ENCODE assay signal across 24 cellular contexts in genomic region chr4:1446502-1447153, GRCh38. TPM values are rescaled to one million over a fixed set of nuclear protein-coding genes. Genes with fewer than 3 reads are reported as not detected.
DNase-seq lines count a peak whose midpoint lies in the region; ATAC-seq and TF ChIP-seq lines count a peak whose summit lies in the region.
"Had no signal": no experiment of that assay in that cellular context is flagged by ENCODE, and none has a peak within 500 bp of the region (broad histone marks: within the 10 kb centered on the region; RNA-seq: fewer than 3 reads in every experiment).

No MANE protein-coding gene starts in this region.

- H3K9me3 Mint-ChIP-seq in chondrocyte (ENCODE audit: low read depth), result no peaks in the 10 kb centered on the region
- H3K9me3 Mint-ChIP-seq: CD4-positive, alpha-beta T cell; GM23338 had no signal

- H3K4me3 ChIP-seq in right atrium auricular region (no peak overlapping the region), osteoblast (ENCODE audit: insufficient read depth, low read length) (no peak overlapping the region)
- H3K4me3 ChIP-seq: BLaER1, GM23338 had no signal

- H3K36me3 ChIP-seq in right atrium auricular region (no peaks in the 10 kb centered on the region), osteoblast (ENCODE audit: insufficient read depth, low read length) (no peaks in the 10 kb centered on the region)
- H3K36me3 ChIP-seq: BLaER1 had no signal

- no peak for ATAC-seq in Right ventricle myocardium superior (ENCODE audit: poor library complexity)
- ATAC-seq in HG03571 (IDR thresholded peaks at IDR 0.05; ENCODE audit: unreplicated experiment), result no peak
- ATAC-seq: GM23338, HCT116 had no signal

- H4K20me1 ChIP-seq in osteoblast (ENCODE audit: insufficient read depth, low read length), result no peaks in the 10 kb centered on the region
- H4K20me1 ChIP-seq: BLaER1 had no signal

- intact Hi-C loops in Right ventricle myocardium superior (cut with DNase I), result no loop called here

- H3K4me1 ChIP-seq in right atrium auricular region (no peaks in the 10 kb centered on the region), osteoblast (ENCODE audit: insufficient read depth, low read length) (no peaks in the 10 kb centered on the region)
- H3K4me1 ChIP-seq: Caco-2 had no signal

- no peak overlapping the region for H2AFZ ChIP-seq in osteoblast (ENCODE audit: low read length)
- H2AFZ ChIP-seq: GM23338 had no signal

- no peak overlapping the region for H3K27ac Mint-ChIP-seq in chondrocyte (ENCODE audit: unreplicated experiment)
- H3K27ac Mint-ChIP-seq: CD4-positive, alpha-beta T cell; GM23338 had no signal

- no peaks in the 10 kb centered on the region for H3K36me3 Mint-ChIP-seq in chondrocyte (ENCODE audit: low read depth)

- DNase-seq in right atrium auricular region (ENCODE audit: low spot score) (peak; percentile 50), Right ventricle myocardium superior (no peak), chondrocyte (ENCODE audit: low spot score) (peak; percentile 84), osteoblast (ENCODE audit: insufficient read length, low spot score, missing footprints) (peak; percentile 45), Kasumi-1 (lab: John Stamatoyannopoulos, UW) (no peak)
- no peak for DNase-seq in stimulated activated CD4-positive, alpha-beta T cell treated with anti-CD3 and anti-CD28 coated beads, Interleukin-12 subunit alpha, Interleukin-12 subunit beta, amount 100 ng/mL, for 4 hours
- DNase-seq: Caco-2; CD4-positive, alpha-beta T cell; DMS153; KG1; NCI-H1105; NCI-H146; NCI-H2029 treated with DMSO at 0.1 percent for 48 hours; NCI-H226; NCI-H524; NCI-H774; NK-92 treated with Interleukin-12 subunit alpha and Interleukin-12 subunit beta, amount 100 ng/mL, for 24 hours had no signal

- no peaks in the 10 kb centered on the region for H3K9me3 ChIP-seq in right atrium auricular region
- no peaks in the 10 kb centered on the region for H3K9me3 ChIP-seq in osteoblast (ENCODE audit: low read depth, low read length)
- H3K9me3 ChIP-seq: BLaER1, Caco-2 had no signal

- H3K4me2 ChIP-seq in osteoblast (ENCODE audit: insufficient read depth, low read length), result no peak overlapping the region
- H3K4me2 ChIP-seq: BLaER1, GM23338 had no signal

- H3K4me3 Mint-ChIP-seq in chondrocyte (ENCODE audit: unreplicated experiment), result no peak overlapping the region
- H3K4me3 Mint-ChIP-seq: CD4-positive, alpha-beta T cell; GM23338 had no signal

- TF ChIP-seq CTCF in right atrium auricular region (IDR thresholded peaks at IDR 0.05) (no peak), chondrocyte (IDR thresholded peaks at IDR 0.05) (no peak), osteoblast (IDR thresholded peaks at IDR 0.05; ENCODE audit: extremely low read depth, low read depth, low read length) (no peak)

- H3K27me3 ChIP-seq in right atrium auricular region, result no peaks in the 10 kb centered on the region
- no peaks in the 10 kb centered on the region for H3K27me3 ChIP-seq in osteoblast (ENCODE audit: insufficient read depth, low read length)
- H3K27me3 ChIP-seq: BLaER1 had no signal

- no peak overlapping the region for H3K27ac ChIP-seq in right atrium auricular region
- no peak overlapping the region for H3K27ac ChIP-seq in osteoblast (ENCODE audit: low read depth, low read length)
- H3K27ac ChIP-seq: BLaER1, RWPE1 had no signal

- H3K27me3 Mint-ChIP-seq in chondrocyte (ENCODE audit: low read depth), result peaks cover 22% of the 10 kb centered on the region

- no peaks in the 10 kb centered on the region for H3K79me2 ChIP-seq in osteoblast (ENCODE audit: insufficient read depth, low read length)

- no peaks in the 10 kb centered on the region for H3K4me1 Mint-ChIP-seq in chondrocyte (ENCODE audit: low read depth)
- H3K4me1 Mint-ChIP-seq: GM23338 had no signal

RNA-seq across cellular contexts. Expression of gene NKX1-1, which starts 40.4 kb away (rescaled TPM):
- total RNA-seq in right atrium auricular region, result not detected
- total RNA-seq in Right ventricle myocardium superior, result not detected
- not detected in 3 replicates for total RNA-seq in chondrocyte
- total RNA-seq in osteoblast, result not detected in 2 replicates
- total RNA-seq: Caco-2; CD4-positive, alpha-beta T cell; G401; GM23338; HT1080 had no signal

Comparison
In these comparisons a context has a peak if more than half of its experiments do, and no peak if none do; other contexts are left out.
1. DNase-seq: peak in right atrium auricular region (single experiment), chondrocyte (single experiment) and osteoblast (single experiment); none in Right ventricle myocardium superior (single experiment), Kasumi-1 (0 of 2) and stimulated activated CD4-positive, alpha-beta T cell treated with anti-CD3 and anti-CD28 coated beads, Interleukin-12 subunit alpha, Interleukin-12 subunit beta, amount 100 ng/mL, for 4 hours (single experiment).